ENCODE assay signal across 2 cellular contexts in genomic region chr10:68877482-68877881, GRCh38.
TF ChIP-seq lines count a peak whose summit lies in the region.

No MANE protein-coding gene starts in this region.

TF ChIP-seq in HEK293, 187 proteins besides CTCF, POLR2A, EP300 and RAD21:
- TF ChIP-seq ZIC2 (tag by site-specific recombination; IDR thresholded peaks at IDR 0.05): peak; percentile 66
- TF ChIP-seq PRDM10 (tag by site-specific recombination; IDR thresholded peaks at IDR 0.05): no peak
- no peak for TF ChIP-seq ZNF623 (tag by site-specific recombination; IDR thresholded peaks at IDR 0.05)
- no peak for TF ChIP-seq SETDB1 (IDR thresholded peaks at IDR 0.05; ENCODE audit: insufficient read length, low read length)

TF ChIP-seq in K562, 482 proteins besides CTCF, POLR2A, EP300 and RAD21:
- TF ChIP-seq, protein P1, sequence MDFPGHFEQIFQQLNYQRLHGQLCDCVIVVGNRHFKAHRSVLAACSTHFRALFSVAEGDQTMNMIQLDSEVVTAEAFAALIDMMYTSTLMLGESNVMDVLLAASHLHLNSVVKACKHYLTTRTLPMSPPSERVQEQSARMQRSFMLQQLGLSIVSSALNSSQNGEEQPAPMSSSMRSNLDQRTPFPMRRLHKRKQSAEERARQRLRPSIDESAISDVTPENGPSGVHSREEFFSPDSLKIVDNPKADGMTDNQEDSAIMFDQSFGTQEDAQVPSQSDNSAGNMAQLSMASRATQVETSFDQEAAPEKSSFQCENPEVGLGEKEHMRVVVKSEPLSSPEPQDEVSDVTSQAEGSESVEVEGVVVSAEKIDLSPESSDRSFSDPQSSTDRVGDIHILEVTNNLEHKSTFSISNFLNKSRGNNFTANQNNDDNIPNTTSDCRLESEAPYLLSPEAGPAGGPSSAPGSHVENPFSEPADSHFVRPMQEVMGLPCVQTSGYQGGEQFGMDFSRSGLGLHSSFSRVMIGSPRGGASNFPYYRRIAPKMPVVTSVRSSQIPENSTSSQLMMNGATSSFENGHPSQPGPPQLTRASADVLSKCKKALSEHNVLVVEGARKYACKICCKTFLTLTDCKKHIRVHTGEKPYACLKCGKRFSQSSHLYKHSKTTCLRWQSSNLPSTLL (IDR thresholded peaks at IDR 0.05): no peak
- no peak for TF ChIP-seq BDP1 (IDR thresholded peaks at IDR 0.05; ENCODE audit: insufficient read depth, insufficient read length)
- peak; percentile 72 for TF ChIP-seq ZKSCAN1 (IDR thresholded peaks at IDR 0.05; ENCODE audit: low read depth, low read length)
- no peak for TF ChIP-seq ZNF778 (CRISPR knock-in tag; IDR thresholded peaks at IDR 0.05)
- no peak for TF ChIP-seq NCOA2 (IDR thresholded peaks at IDR 0.05; ENCODE audit: partially characterized antibody in 2 of 2)
TF ChIP-seq in K562: peak in this region for 1.
